ENCODE assay signal across 10 cellular contexts in genomic region chr16:963913-964695, GRCh38. TPM values are rescaled to one million over a fixed set of nuclear protein-coding genes. Genes with fewer than 3 reads are reported as not detected.
DNase-seq lines count a peak whose midpoint lies in the region; ATAC-seq, FAIRE-seq and TF ChIP-seq lines count a peak whose summit lies in the region.
"Had no signal": no experiment of that assay in that cellular context is flagged by ENCODE, and none has a peak within 500 bp of the region (broad histone marks: within the 10 kb centered on the region; RNA-seq: fewer than 3 reads in every experiment).

No MANE protein-coding gene starts in this region.

- CTCF ChIA-PET in HEK293 (lab: Yijun Ruan, JAX) (interaction anchor here (2.0 kb wide), 1 partner anchor 93 kb away, joined by 7 read pairs; no protein-coding TSS in a partner anchor), endothelial cell of umbilical vein (lab: Charles Lee) (interaction anchor here (0.6 to 1.7 kb wide), 5 partner anchors 10 to 1515 kb away, joined by 3 to 6 read pairs (median 3); partner anchors contain the start of gene SOX8)
- CTCF ChIA-PET in activated CD4-positive, alpha-beta memory T cell treated with anti-CD3 and anti-CD28 coated beads, Interleukin-2, amount 10 ng/mL, durations not matched to agents 7 days and 5 days (lab: Charles Lee) = interaction anchor here (0.6 to 1.5 kb wide), 6 partner anchors 27 to 559 kb away, joined by 3 to 6 read pairs (median 4); partner anchors contain the start of gene CIAO3

- H3K9ac ChIP-seq in endothelial cell of umbilical vein (replicated peaks; ENCODE audit: extremely low read depth, insufficient read depth, low read length) (peak overlapping the region; percentile 46), skeletal muscle satellite cell (ENCODE audit: low read depth, low read length) (peak overlapping the region; percentile 81)

- H3K27me3 ChIP-seq in endothelial cell of umbilical vein (ENCODE audit: control insufficient read depth in 2 of 2, insufficient read depth in 2 of 2, low read length in 2 of 2) = no peaks in the 10 kb centered on the region
- H3K27me3 ChIP-seq in skeletal muscle satellite cell (ENCODE audit: control insufficient read depth, insufficient read depth, low read length) = no peaks in the 10 kb centered on the region
- no peaks in the 10 kb centered on the region for H3K27me3 ChIP-seq in pancreas
- no peaks in the 10 kb centered on the region for H3K27me3 ChIP-seq in brain microvascular endothelial cell (replicated peaks)

- no peak overlapping the region for H3K27ac ChIP-seq in HEK293 (ENCODE audit: extremely low read depth, low read depth, low read length)
- H3K27ac ChIP-seq in endothelial cell of umbilical vein (ENCODE audit: insufficient read depth, low read depth, low read length) = no peak overlapping the region
- H3K27ac ChIP-seq in pancreas = no peak overlapping the region
- no peak overlapping the region for H3K27ac ChIP-seq in brain microvascular endothelial cell

- no peaks in the 10 kb centered on the region for H3K9me3 ChIP-seq in HEK293 (ENCODE audit: control insufficient read depth, insufficient read depth, low read depth, low read length)
- H3K9me3 ChIP-seq in endothelial cell of umbilical vein (replicated peaks; ENCODE audit: control insufficient read depth, insufficient read depth, low read length) = no peaks in the 10 kb centered on the region
- peaks cover 9% of the 10 kb centered on the region for H3K9me3 ChIP-seq in skeletal muscle satellite cell (replicated peaks; ENCODE audit: low read length)
- no peaks in the 10 kb centered on the region for H3K9me3 ChIP-seq in pancreas

- dilution Hi-C loops in endothelial cell of umbilical vein (cut with MboI; ENCODE audit: extremely low pct_ligation_motif_present, low sequenced_read_pairs) = no loop called here

- no peaks in the 10 kb centered on the region for H3K9me3 Mint-ChIP-seq in activated CD4-positive, alpha-beta memory T cell treated with anti-CD3 and anti-CD28 coated beads, Interleukin-2, amount 10 ng/mL, durations not matched to agents 7 days and 5 days
- H3K9me3 Mint-ChIP-seq: stimulated activated memory B cell treated with anti-CD40 and anti-IgM and Interleukin-4, amounts not matched to agents 10 μg/mL and 1 μg/mL and 100 μg/mL, for 72 hours had no signal

- TF ChIP-seq POLR2A in endothelial cell of umbilical vein (IDR thresholded peaks at IDR 0.05; ENCODE audit: low read depth, low read length) = peak; percentile 51

- intact Hi-C loops in endothelial cell of umbilical vein (cut with micrococcal nuclease) (no loop called here), pancreas (cut with DNase I) (no loop called here)

- no peaks in the 10 kb centered on the region for H3K79me2 ChIP-seq in endothelial cell of umbilical vein (ENCODE audit: control insufficient read depth, insufficient read depth, low read length)

- peaks cover 46% of the 10 kb centered on the region for H3K4me1 Mint-ChIP-seq in activated CD4-positive, alpha-beta memory T cell treated with anti-CD3 and anti-CD28 coated beads, Interleukin-2, amount 10 ng/mL, durations not matched to agents 7 days and 5 days

- peaks cover 42% of the 10 kb centered on the region for H3K36me3 Mint-ChIP-seq in activated CD4-positive, alpha-beta memory T cell treated with anti-CD3 and anti-CD28 coated beads, Interleukin-2, amount 10 ng/mL, durations not matched to agents 7 days and 5 days (ENCODE audit: low read depth)

- ATAC-seq in pancreas (no peak), GM21390 (IDR thresholded peaks at IDR 0.05; ENCODE audit: unreplicated experiment) (no peak)
- ATAC-seq: stimulated activated memory B cell treated with anti-CD40 and anti-IgM and Interleukin-4, amounts not matched to agents 10 μg/mL and 1 μg/mL and 100 μg/mL, for 72 hours had no signal

- H2AFZ ChIP-seq in endothelial cell of umbilical vein (ENCODE audit: low read depth, low read length) = peak overlapping the region; percentile 41

- H3K9me1 ChIP-seq in endothelial cell of umbilical vein (replicated peaks; ENCODE audit: control insufficient read depth, extremely low read depth, insufficient read depth, low read length) = no peaks in the 10 kb centered on the region

- POLR2A ChIA-PET in HEK293 (lab: Yijun Ruan, JAX) (interaction anchor here (0.7 kb wide), 1 partner anchor 74 kb away, joined by 5 read pairs; no protein-coding TSS in a partner anchor), endothelial cell of umbilical vein (lab: Charles Lee) (no interaction called here)
- POLR2A ChIA-PET in activated CD4-positive, alpha-beta memory T cell treated with anti-CD3 and anti-CD28 coated beads, Interleukin-2, amount 10 ng/mL, durations not matched to agents 7 days and 5 days (lab: Charles Lee) = interaction anchor here (0.6 to 2.2 kb wide), 12 partner anchors 17 to 374 kb away, joined by 3 to 9 read pairs (median 4); partner anchors contain the start of genes RAB40C, SOX8 and STUB1

- H3K4me3 Mint-ChIP-seq in activated CD4-positive, alpha-beta memory T cell treated with anti-CD3 and anti-CD28 coated beads, Interleukin-2, amount 10 ng/mL, durations not matched to agents 7 days and 5 days = peak overlapping the region; percentile 79
- H3K4me3 Mint-ChIP-seq: stimulated activated memory B cell treated with anti-CD40 and anti-IgM and Interleukin-4, amounts not matched to agents 10 μg/mL and 1 μg/mL and 100 μg/mL, for 72 hours had no signal

- in situ Hi-C loops in brain microvascular endothelial cell (cut with HindIII; ENCODE audit: low pct_ligation_motif_present, low sequenced_read_pairs) = no loop called here

- H3K4me1 ChIP-seq in HEK293 (ENCODE audit: control insufficient read depth, insufficient read depth, low read length) = no peaks in the 10 kb centered on the region
- H3K4me1 ChIP-seq in endothelial cell of umbilical vein (ENCODE audit: control insufficient read depth, extremely low read depth, insufficient read depth, low read length) = peaks cover 11% of the 10 kb centered on the region
- H3K4me1 ChIP-seq in skeletal muscle satellite cell (ENCODE audit: control insufficient read depth, insufficient read depth, low read length) = peaks cover 17% of the 10 kb centered on the region
- H3K4me1 ChIP-seq in pancreas = no peaks in the 10 kb centered on the region

- no peaks in the 10 kb centered on the region for H3K27me3 Mint-ChIP-seq in activated CD4-positive, alpha-beta memory T cell treated with anti-CD3 and anti-CD28 coated beads, Interleukin-2, amount 10 ng/mL, durations not matched to agents 7 days and 5 days
- H3K27me3 Mint-ChIP-seq: stimulated activated memory B cell treated with anti-CD40 and anti-IgM and Interleukin-4, amounts not matched to agents 10 μg/mL and 1 μg/mL and 100 μg/mL, for 72 hours had no signal

- BruUV-seq in endothelial cell of umbilical vein (replicated peaks; lab: Mats Ljungman, UMichigan) = no TSS peak

- no peak overlapping the region for H3K4me3 ChIP-seq in HEK293 (ENCODE audit: low read depth, low read length)
- H3K4me3 ChIP-seq in endothelial cell of umbilical vein (replicated peaks in 1 of 3; ENCODE audit: insufficient read depth in 1 of 3, low read depth in 1 of 3, low read length in 3 of 3) = peak overlapping the region in 1 of 3 experiments; percentile 22
- peak overlapping the region; percentile 64 for H3K4me3 ChIP-seq in skeletal muscle satellite cell (ENCODE audit: low read length)
- H3K4me3 ChIP-seq in pancreas = no peak overlapping the region
- no peak overlapping the region for H3K4me3 ChIP-seq in brain microvascular endothelial cell (ENCODE audit: low read depth, low read length)

- peaks cover 0 to 26% of the 10 kb centered on the region in 2 experiments; a peak in 1 of 3 replicates for H3K36me3 ChIP-seq in HEK293 (ENCODE audit: control insufficient read depth in 2 of 2, insufficient read depth in 1 of 2, low read length in 2 of 2)
- H3K36me3 ChIP-seq in endothelial cell of umbilical vein (ENCODE audit: control insufficient read depth in 2 of 2, extremely low read depth in 1 of 2, insufficient read depth in 2 of 2, low read length in 2 of 2) = no peaks in the 10 kb centered on the region
- H3K36me3 ChIP-seq in skeletal muscle satellite cell (ENCODE audit: insufficient read depth, low read length) = peaks cover 13% of the 10 kb centered on the region
- H3K36me3 ChIP-seq in pancreas = no peaks in the 10 kb centered on the region
- no peaks in the 10 kb centered on the region for H3K36me3 ChIP-seq in brain microvascular endothelial cell (replicated peaks)

- TF ChIP-seq CTCF in HEK293 (tag by site-specific recombination; IDR thresholded peaks at IDR 0.05) (no peak), endothelial cell of umbilical vein (IDR thresholded peaks at IDR 0.05; ENCODE audit: extremely low read depth in 1 of 2, insufficient read depth in 1 of 2, low read depth in 1 of 2, low read length in 2 of 2) (no peak), pancreas (IDR thresholded peaks at IDR 0.05) (no peak), brain microvascular endothelial cell (IDR thresholded peaks at IDR 0.05; ENCODE audit: low read depth, low read length, missing control alignments) (no peak)

- DNase-seq in activated CD4-positive, alpha-beta memory T cell treated with anti-CD3 and anti-CD28 coated beads, Interleukin-2, amount 10 ng/mL, durations not matched to agents 7 days and 5 days = peak; percentile 31
- DNase-seq in endothelial cell of umbilical vein (ENCODE audit: low read depth, low spot score) = peak; percentile 43
- DNase-seq in pancreas = no peak
- no peak for DNase-seq in brain microvascular endothelial cell
- no peak for DNase-seq in amniotic stem cell (lab: John Stamatoyannopoulos, UW)

- H3K4me2 ChIP-seq in endothelial cell of umbilical vein (ENCODE audit: insufficient read depth, low read length) = peak overlapping the region; percentile 57
- peak overlapping the region; percentile 82 for H3K4me2 ChIP-seq in skeletal muscle satellite cell (ENCODE audit: low read length)

- WGBS in pancreas, 2 donors = 87 to 89% methylated on average over 21 of the region's 21 CpGs

- no peaks in the 10 kb centered on the region for H4K20me1 ChIP-seq in endothelial cell of umbilical vein (replicated peaks; ENCODE audit: control insufficient read depth, extremely low read depth, insufficient read depth, low read length)

- peak; percentile 88 for FAIRE-seq in endothelial cell of umbilical vein (lab: Jason Lieb, UNC)
- FAIRE-seq in pancreas (lab: Jason Lieb, UNC) = no peak
- FAIRE-seq: small intestine had no signal

- peak overlapping the region; percentile 98 for H3K27ac Mint-ChIP-seq in activated CD4-positive, alpha-beta memory T cell treated with anti-CD3 and anti-CD28 coated beads, Interleukin-2, amount 10 ng/mL, durations not matched to agents 7 days and 5 days
- H3K27ac Mint-ChIP-seq: stimulated activated memory B cell treated with anti-CD40 and anti-IgM and Interleukin-4, amounts not matched to agents 10 μg/mL and 1 μg/mL and 100 μg/mL, for 72 hours had no signal

RNA-seq across cellular contexts. Expression of gene LMF1, which starts 6.7 kb away (rescaled TPM):
- total RNA-seq in activated CD4-positive, alpha-beta memory T cell treated with anti-CD3 and anti-CD28 coated beads, Interleukin-2, amount 10 ng/mL, durations not matched to agents 7 days and 5 days = 10 to 100 TPM; 21.3 to 22.6 TPM
- total RNA-seq in endothelial cell of umbilical vein = 12.5 and 17.8 TPM in 2 replicates
- 14.3 and 17.8 TPM in 2 replicates for polyA plus RNA-seq in endothelial cell of umbilical vein
- 6.7 and 7.5 TPM in 2 replicates for polyA plus RNA-seq in endothelial cell of umbilical vein (2011; cell fraction: cytosol; rRNA removed)
- 17.8 and 26.6 TPM in 2 replicates for polyA plus RNA-seq in endothelial cell of umbilical vein (2011; cell fraction: nucleus; rRNA removed)
- polyA plus RNA-seq in endothelial cell of umbilical vein (2012) = 15.8 and 23.9 TPM in 2 replicates
- polyA minus RNA-seq in endothelial cell of umbilical vein = 30.9 and 34.6 TPM in 2 replicates
- polyA minus RNA-seq in endothelial cell of umbilical vein (2011; cell fraction: cytosol; rRNA and poly(A)+ RNA removed) = 13.3 TPM
- 16.7 and 20.3 TPM in 2 replicates for polyA minus RNA-seq in endothelial cell of umbilical vein (2011; cell fraction: nucleus; rRNA and poly(A)+ RNA removed)
- total RNA-seq in skeletal muscle satellite cell (2012; rRNA removed) = 7.6 and 13.3 TPM in 2 replicates
- 10 to 100 TPM in 4 of 6 donors, 1 to 10 TPM in 2; 9.3 to 17.6 (median 15.4) TPM for total RNA-seq in pancreas
- 10 to 100 TPM; 48.3 to 64.6 TPM for polyA plus RNA-seq in pancreas

RNA-seq across cellular contexts. Expression of gene SOX8, which starts 17.5 kb away (rescaled TPM):
- under 1 TPM; 0.10 to 0.13 TPM for total RNA-seq in activated CD4-positive, alpha-beta memory T cell treated with anti-CD3 and anti-CD28 coated beads, Interleukin-2, amount 10 ng/mL, durations not matched to agents 7 days and 5 days
- total RNA-seq in endothelial cell of umbilical vein = 0.42 and 0.53 TPM in 2 replicates
- 0.52 and 0.72 TPM in 2 replicates for polyA plus RNA-seq in endothelial cell of umbilical vein
- polyA plus RNA-seq in endothelial cell of umbilical vein (2011; cell fraction: cytosol; rRNA removed) = 0.35 and 0.37 TPM in 2 replicates
- polyA plus RNA-seq in endothelial cell of umbilical vein (2011; cell fraction: nucleus; rRNA removed) = 3.1 and 3.3 TPM in 2 replicates
- polyA plus RNA-seq in endothelial cell of umbilical vein (2012) = 0.29 and 0.45 TPM in 2 replicates
- polyA minus RNA-seq in endothelial cell of umbilical vein = 0.17 and 0.25 TPM in 2 replicates
- not detected for polyA minus RNA-seq in endothelial cell of umbilical vein (2011; cell fraction: cytosol; rRNA and poly(A)+ RNA removed)
- polyA minus RNA-seq in endothelial cell of umbilical vein (2011; cell fraction: nucleus; rRNA and poly(A)+ RNA removed) = 0.24 and 0.53 TPM in 2 replicates
- total RNA-seq in skeletal muscle satellite cell (2012; rRNA removed) = 1.5 and 2.0 TPM in 2 replicates
- total RNA-seq in pancreas = 1 to 10 TPM in 1 of 6 donors, under 1 TPM in 5; 0.54 to 1.3 (median 0.75) TPM
- 1 to 10 TPM; 3.5 to 5.5 TPM for polyA plus RNA-seq in pancreas

Comparison
In these comparisons a context has a peak if more than half of its experiments do, and no peak if none do; other contexts are left out.
1. DNase-seq: peak in activated CD4-positive, alpha-beta memory T cell treated with anti-CD3 and anti-CD28 coated beads, Interleukin-2, amount 10 ng/mL, durations not matched to agents 7 days and 5 days (single experiment) and endothelial cell of umbilical vein (single experiment); none in pancreas (0 of 6), brain microvascular endothelial cell (single experiment) and amniotic stem cell (single experiment).